Comparison of ENCODE assay signal across 4 cellular contexts in the genomic region with DNA sequence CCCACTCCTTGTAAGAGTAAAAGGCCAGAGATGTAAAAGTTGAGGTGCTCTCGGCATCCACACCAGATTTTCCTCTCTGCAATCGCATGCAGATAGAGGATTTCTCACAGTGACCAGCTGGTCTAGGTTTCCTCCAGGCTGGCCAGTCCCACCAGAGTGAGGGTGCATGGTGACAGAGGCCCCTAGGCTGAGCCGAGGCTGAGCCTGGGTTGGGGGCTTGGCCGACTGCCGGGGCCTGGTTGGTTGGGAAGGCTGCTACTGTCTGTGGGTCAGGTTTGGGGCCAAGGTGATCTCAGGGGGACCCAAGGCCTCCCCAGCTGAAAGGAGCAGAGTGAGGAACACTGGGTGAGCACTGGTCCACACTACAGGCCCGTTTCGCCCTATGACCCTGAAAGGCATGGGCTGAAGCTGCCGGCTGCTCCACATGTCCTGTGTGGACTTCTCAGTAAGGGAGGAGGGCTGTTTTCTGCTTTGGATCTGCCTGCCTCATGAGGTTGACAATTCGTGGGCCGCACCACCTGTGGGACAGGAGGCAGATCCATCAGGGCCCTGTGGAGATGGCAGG.
"Had no signal": no experiment of that assay in that cellular context is flagged by ENCODE, and none has a peak within 500 bp of the region (broad histone marks: within the 10 kb centered on the region; RNA-seq: fewer than 3 reads in every experiment).

No MANE protein-coding gene starts in this region.

- H3K4me3 ChIP-seq: GM23338 had no signal

- H2AFZ ChIP-seq: GM23338 had no signal

- DNase-seq: H9, HCEC 1CT, IMR-90 had no signal

- H3K4me2 ChIP-seq: GM23338 had no signal
